8 cellular contexts compared by ENCODE assay signal in the genomic region with DNA sequence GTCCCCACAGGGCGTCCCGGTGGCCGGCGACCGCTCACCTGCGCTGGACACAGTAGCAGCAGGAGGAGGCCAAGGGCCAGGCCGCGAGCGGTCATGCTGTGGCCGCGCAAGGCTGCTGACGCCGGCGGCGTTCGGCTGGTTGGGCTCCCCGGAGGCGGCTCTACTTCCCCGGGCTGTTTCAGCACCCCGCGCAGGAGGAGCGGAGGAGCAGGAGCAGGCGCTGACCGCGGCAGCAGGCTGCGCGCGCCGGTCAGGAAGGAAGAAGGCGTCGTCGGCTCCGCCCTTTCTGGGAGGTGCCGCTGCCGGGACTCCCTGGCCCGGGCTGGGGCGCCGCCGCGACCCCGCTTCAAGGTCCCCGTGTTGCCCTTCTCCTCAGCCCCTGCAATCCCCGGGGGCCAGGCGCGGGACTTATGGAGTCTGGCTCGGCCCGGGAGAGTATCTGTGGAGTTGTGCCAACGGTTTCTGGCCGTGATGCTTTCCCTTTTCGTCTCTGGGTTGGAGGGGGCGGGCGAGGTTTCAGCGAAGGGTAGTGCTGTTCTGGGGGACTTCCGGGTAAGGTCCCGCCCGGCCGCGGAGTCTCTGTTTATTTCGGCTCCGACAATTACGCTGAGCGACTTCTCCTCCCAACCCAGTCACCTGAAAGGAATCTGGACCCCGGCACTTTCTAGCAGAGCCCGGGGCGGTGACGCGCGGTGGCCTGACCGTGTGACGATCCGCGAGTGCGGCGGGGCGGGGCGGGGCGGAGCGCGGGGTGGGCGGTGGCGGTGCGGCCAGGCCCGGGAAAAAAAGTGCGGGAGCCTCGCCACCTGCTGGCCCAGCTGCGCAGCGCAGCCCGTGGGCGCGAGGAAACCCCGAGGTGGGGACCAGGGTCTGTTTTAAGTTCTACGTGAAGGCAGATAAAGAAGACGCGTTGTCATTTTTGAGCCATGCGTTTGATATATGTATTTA. TPM values are rescaled to one million over a fixed set of nuclear protein-coding genes. Genes with fewer than 3 reads are reported as not detected.
DNase-seq lines count a peak whose midpoint lies in the region; ATAC-seq, FAIRE-seq and TF ChIP-seq lines count a peak whose summit lies in the region.

A gene (minus strand): TSS at position 258 of the 948 bp plus-strand sequence. CDS start 163 bp downstream, at position 95.

- peak; percentile 86 for ATAC-seq in HG03196 (IDR thresholded peaks at IDR 0.05; ENCODE audit: unreplicated experiment)
- ATAC-seq in central memory CD8-positive, alpha-beta T cell (replicated peaks; ENCODE audit: extremely low read depth, poor library complexity, severe bottlenecking), result peak; percentile 90

- DNase-seq in AG10803 (ENCODE audit: low read depth) (peak; percentile 93), NCI-H345 treated with DMSO at 0.1 percent for 48 hours (lab: John Stamatoyannopoulos, UW; ENCODE audit: unreplicated experiment) (peak; percentile 80), keratinocyte (ENCODE audit: low read depth, low spot score) (peak; percentile 87)
- peak; percentile 81 for DNase-seq in activated CD4-positive, CD25-positive, alpha-beta regulatory T cell treated with anti-CD3 and anti-CD28 coated beads, Interleukin-2, amount 50 U/mL, for 16 hours (ENCODE audit: low read depth, low spot score)
- peak; percentile 86 to 89 for DNase-seq in central memory CD8-positive, alpha-beta T cell (ENCODE audit: low spot score in 2 of 2)
- peak; percentile 81 to 89 for DNase-seq in stimulated activated CD4-positive, alpha-beta T cell treated with anti-CD3 and anti-CD28 coated beads, Interleukin-15, amount 100 ng/mL, for 1 hour (ENCODE audit: low read depth in 1 of 2, low spot score in 1 of 2)

- peak within 1 kb of the TSS; percentile 80 for H3K4me2 ChIP-seq in keratinocyte (ENCODE audit: control insufficient read depth, extremely low read depth, insufficient read depth, low read depth, low read length)

- H3K9me3 ChIP-seq in keratinocyte (ENCODE audit: control insufficient read depth, low read depth, low read length), result no peaks in the 10 kb centered on the region

- no peak for FAIRE-seq in keratinocyte (lab: Jason Lieb, UNC)

- H3K4me3 Mint-ChIP-seq in central memory CD8-positive, alpha-beta T cell, result peak within 1 kb of the TSS; percentile 88

- H3K4me3 ChIP-seq in AG10803 (ENCODE audit: low read length) (peak within 1 kb of the TSS; percentile 92), keratinocyte (ENCODE audit: control insufficient read depth in 2 of 3, extremely low read depth in 1 of 3, insufficient read depth in 2 of 3, low read depth in 1 of 3, low read length in 3 of 3) (peak within 1 kb of the TSS; percentile 91 to 99 (median 95))

- peaks cover 21% of the 10 kb centered on the region for H3K36me3 Mint-ChIP-seq in central memory CD8-positive, alpha-beta T cell (ENCODE audit: insufficient read depth)

- in situ Hi-C loops in GM18951 (cut with MboI; ENCODE audit: low sequenced_read_pairs, unreplicated experiment), result no loop called here

- peaks cover 37% of the 10 kb centered on the region for H3K4me1 Mint-ChIP-seq in central memory CD8-positive, alpha-beta T cell

- peak; percentile 80 for TF ChIP-seq CTCF in AG10803 (conservative IDR thresholded peaks at IDR 0.05; ENCODE audit: low read length)
- peak; percentile 66 to 85 (median 84) for TF ChIP-seq CTCF in keratinocyte (optimal IDR thresholded peaks at IDR 0.05 in 1 of 3, IDR thresholded peaks at IDR 0.05 in 1 of 3, conservative IDR thresholded peaks at IDR 0.05 in 1 of 3; ENCODE audit: extremely low read depth in 1 of 3, insufficient read depth in 2 of 3, low read length in 3 of 3)

- H4K20me1 ChIP-seq in keratinocyte (ENCODE audit: control insufficient read depth, extremely low read depth, insufficient read depth, low read length), result peaks cover 6% of the 10 kb centered on the region

- no peaks in the 10 kb centered on the region for H3K27me3 ChIP-seq in keratinocyte (ENCODE audit: control insufficient read depth, extremely low read depth, insufficient read depth, low read length)

- H3K27ac Mint-ChIP-seq in central memory CD8-positive, alpha-beta T cell (ENCODE audit: low read depth), result peak within 1 kb of the TSS; percentile 87

- peaks cover 44% of the 10 kb centered on the region for H3K79me2 ChIP-seq in keratinocyte (ENCODE audit: control insufficient read depth, insufficient read depth, low read length)

- dilution Hi-C loops in keratinocyte (cut with MboI; ENCODE audit: extremely low pct_ligation_motif_present, low sequenced_read_pairs), result no loop called here

- H3K9me3 Mint-ChIP-seq in central memory CD8-positive, alpha-beta T cell, result no peaks in the 10 kb centered on the region

- H3K9ac ChIP-seq in keratinocyte (ENCODE audit: control insufficient read depth, extremely low read depth, insufficient read depth, low read length), result peak within 1 kb of the TSS; percentile 97

- H3K27me3 Mint-ChIP-seq in central memory CD8-positive, alpha-beta T cell, result no peaks in the 10 kb centered on the region

- no peaks in the 10 kb centered on the region for H3K9me1 ChIP-seq in keratinocyte (ENCODE audit: control insufficient read depth, extremely low read depth, insufficient read depth, low read length)

- H3K27ac ChIP-seq in keratinocyte (ENCODE audit: control insufficient read depth, insufficient read depth, low read length), result peak within 1 kb of the TSS; percentile 95

- peaks cover 1 to 2% of the 10 kb centered on the region in 2 experiments for H3K36me3 ChIP-seq in keratinocyte (ENCODE audit: control insufficient read depth in 2 of 2, extremely low read depth in 1 of 2, insufficient read depth in 2 of 2, low read length in 2 of 2)

- H2AFZ ChIP-seq in keratinocyte (ENCODE audit: control insufficient read depth, low read length), result peak within 1 kb of the TSS; percentile 89

- peaks cover 26% of the 10 kb centered on the region for H3K4me1 ChIP-seq in keratinocyte (ENCODE audit: control insufficient read depth, extremely low read depth, insufficient read depth, low read length)

- peak; percentile 91 for TF ChIP-seq POLR2A in GM18951 (IDR thresholded peaks at IDR 0.05; ENCODE audit: extremely low read depth, insufficient read depth, insufficient read length)

RNA-seq across cellular contexts. Expression of the gene that starts here (rescaled TPM):
- polyA plus RNA-seq in keratinocyte, result 43.0 to 57.8 TPM (median 49.9 TPM) in 3 replicates
- polyA plus RNA-seq in keratinocyte (2011; ENCODE audit: low read depth), result 67.7 TPM
- 16.7 and 21.3 TPM in 2 replicates for polyA plus RNA-seq in keratinocyte (2011; cell fraction: cytosol; rRNA removed)
- polyA plus RNA-seq in keratinocyte (2011; cell fraction: nucleus; rRNA removed), result 137 and 162 TPM in 2 replicates
- 36.4 and 73.2 TPM in 2 replicates for polyA plus RNA-seq in keratinocyte (2012; ENCODE audit: low replicate concordance)
- polyA minus RNA-seq in keratinocyte, result 114 to 172 TPM (median 130 TPM) in 3 replicates
- 45.1 TPM for polyA minus RNA-seq in keratinocyte (2011; cell fraction: cytosol; rRNA and poly(A)+ RNA removed)
- polyA minus RNA-seq in keratinocyte (2011; cell fraction: nucleus; rRNA and poly(A)+ RNA removed), result 175 and 222 TPM in 2 replicates

Comparison
In these comparisons a context has a peak if more than half of its experiments do, and no peak if none do; other contexts are left out.
1. Peak in every context shown above with its lines: DNase-seq, ATAC-seq, H3K4me3 ChIP-seq and H3K27ac ChIP-seq.